In the genomic region with DNA sequence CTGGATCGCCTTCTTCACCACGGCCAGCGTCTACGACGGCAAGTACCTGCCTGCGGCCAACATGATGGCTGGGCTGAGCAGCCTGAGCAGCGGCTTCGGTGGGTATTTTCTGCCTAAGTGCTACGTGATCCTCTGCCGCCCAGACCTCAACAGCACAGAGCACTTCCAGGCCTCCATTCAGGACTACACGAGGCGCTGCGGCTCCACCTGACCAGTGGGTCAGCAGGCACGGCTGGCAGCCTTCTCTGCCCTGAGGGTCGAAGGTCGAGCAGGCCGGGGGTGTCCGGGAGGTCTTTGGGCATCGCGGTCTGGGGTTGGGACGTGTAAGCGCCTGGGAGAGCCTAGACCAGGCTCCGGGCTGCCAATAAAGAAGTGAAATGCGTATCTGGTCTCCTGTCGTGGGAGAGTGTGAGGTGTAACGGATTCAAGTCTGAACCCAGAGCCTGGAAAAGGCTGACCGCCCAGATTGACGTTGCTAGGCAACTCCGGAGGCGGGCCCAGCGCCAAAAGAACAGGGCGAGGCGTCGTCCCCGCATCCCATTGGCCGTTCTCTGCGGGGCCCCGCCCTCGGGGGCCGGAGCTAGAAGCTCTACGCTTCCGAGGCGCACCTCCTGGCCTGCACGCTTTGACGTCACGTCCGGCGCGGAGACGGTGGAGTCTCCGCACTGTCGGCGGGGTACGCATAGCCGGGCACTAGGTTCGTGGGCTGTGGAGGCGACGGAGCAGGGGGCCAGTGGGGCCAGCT, we compare ENCODE assay signal across 8 cellular contexts. TPM values are rescaled to one million over a fixed set of nuclear protein-coding genes. Genes with fewer than 3 reads are reported as not detected.
DNase-seq lines count a peak whose midpoint lies in the region; ATAC-seq and TF ChIP-seq lines count a peak whose summit lies in the region.

A gene (plus strand): TSS at position 621 of the 745 bp plus-strand sequence. CDS start 616 bp downstream, outside the sequence.

- H3K27ac ChIP-seq in spleen = peak within 1 kb of the TSS; percentile 86 to 98 (median 95)

- peak within 1 kb of the TSS; percentile 73 to 92 (median 88) for H3K4me3 ChIP-seq in spleen

- H3K4me1 ChIP-seq in spleen = peaks cover 18 to 57% (median 44%) of the 10 kb centered on the region in 6 donors

- H3K27me3 ChIP-seq in spleen (replicated peaks in 1 of 7) = no peaks in the 10 kb centered on the region

- intact Hi-C loops in spleen (cut with DNase I; ENCODE audit: low total_unique reads) = loop anchor here (10.0 kb wide), 1 partner anchor 45 kb away; a partner anchor contains a TSS

- WGBS in spleen, 5 donors = 14 to 21% (median 19%) methylated on average over 50 to 58 of the region's 58 CpGs

- H3K36me3 ChIP-seq in spleen = no peaks in the 10 kb centered on the region

- ATAC-seq in GM19023 (IDR thresholded peaks at IDR 0.05; ENCODE audit: unreplicated experiment) = peak; percentile 94
- peak; percentile 98 for ATAC-seq in HG03280 (IDR thresholded peaks at IDR 0.05; ENCODE audit: unreplicated experiment)

- TF ChIP-seq CTCF in spleen (IDR thresholded peaks at IDR 0.05 in 8 of 11, conservative IDR thresholded peaks at IDR 0.05 in 3 of 11) = peak in 3 of 11 experiments; percentile 20 to 32 (median 22)

- H3K9me3 ChIP-seq in spleen = no peaks in the 10 kb centered on the region

- DNase-seq in AG08396 (ENCODE audit: low spot score) = peak; percentile 100
- DNase-seq in NCI-H345 treated with DMSO at 0.1 percent for 48 hours (lab: John Stamatoyannopoulos, UW; ENCODE audit: unreplicated experiment) = peak; percentile 94
- DNase-seq in activated CD4-positive, CD25-positive, alpha-beta regulatory T cell (lab: John Stamatoyannopoulos, UW) = peak; percentile 92 to 96 (median 94)
- DNase-seq in central memory CD4-positive, alpha-beta T cell = peak; percentile 94
- peak; percentile 100 for DNase-seq in inferior parietal cortex (ENCODE audit: extremely low spot score)
- DNase-seq in spleen = peak; percentile 100

- peak; percentile 47 to 90 (median 84) for TF ChIP-seq POLR2A in spleen (IDR thresholded peaks at IDR 0.05)

RNA-seq across cellular contexts. Expression of the gene that starts here (rescaled TPM):
- 10 to 100 TPM; 23.5 to 61.0 (median 48.0) TPM for total RNA-seq in spleen
- polyA plus RNA-seq in spleen = 100 to 1,000 TPM in 1 of 3 donors, 10 to 100 TPM in 2; 53.1 to 131 (median 89.3) TPM

Comparison
In these comparisons a context has a peak if more than half of its experiments do, and no peak if none do; other contexts are left out.
1. Peak in every context shown above with its lines: DNase-seq, ATAC-seq, H3K4me3 ChIP-seq and H3K27ac ChIP-seq.